In genomic region chr3:122030381-122031122, GRCh38 we compare ENCODE assay signal across 9 cellular contexts. TPM values are rescaled to one million over a fixed set of nuclear protein-coding genes. Genes with fewer than 3 reads are reported as not detected.
DNase-seq lines count a peak whose midpoint lies in the region; ATAC-seq and TF ChIP-seq lines count a peak whose summit lies in the region.
"Had no signal": no experiment of that assay in that cellular context is flagged by ENCODE, and none has a peak within 500 bp of the region (broad histone marks: within the 10 kb centered on the region; RNA-seq: fewer than 3 reads in every experiment).

No MANE protein-coding gene starts in this region.

- ATAC-seq in GM19025 (IDR thresholded peaks at IDR 0.05; ENCODE audit: low read depth, unreplicated experiment) (peak; percentile 54), HG03108 (IDR thresholded peaks at IDR 0.05; ENCODE audit: unreplicated experiment) (peak; percentile 59), upper lobe of left lung (ENCODE audit: low FRiP score in 2 of 2) (no peak)

- peaks cover 5% of the 10 kb centered on the region for H3K9me3 Mint-ChIP-seq in activated naive CD8-positive, alpha-beta T cell treated with anti-CD3 and anti-CD28 coated beads for 36 hours

- no peak for TF ChIP-seq EP300 in upper lobe of left lung (IDR thresholded peaks at IDR 0.05)

- no peak overlapping the region for H3K27ac ChIP-seq in upper lobe of left lung
- no peak overlapping the region for H3K27ac ChIP-seq in coronary artery
- H3K27ac ChIP-seq: VCaP had no signal

- H3K27me3 ChIP-seq in upper lobe of left lung, result no peaks in the 10 kb centered on the region

- DNase-seq in AG20443 (ENCODE audit: low spot score) (peak; percentile 41), NCI-H1930 (lab: John Stamatoyannopoulos, UW) (no peak), upper lobe of left lung (no peak), DMS79 (lab: John Stamatoyannopoulos, UW) (no peak), coronary artery (ENCODE audit: low spot score) (no peak)
- peak; percentile 9 for DNase-seq in activated naive CD8-positive, alpha-beta T cell treated with anti-CD3 and anti-CD28 coated beads for 36 hours

- peak overlapping the region; percentile 76 for H3K27ac Mint-ChIP-seq in activated naive CD8-positive, alpha-beta T cell treated with anti-CD3 and anti-CD28 coated beads for 36 hours

- H3K4me1 Mint-ChIP-seq in activated naive CD8-positive, alpha-beta T cell treated with anti-CD3 and anti-CD28 coated beads for 36 hours, result peaks cover 15% of the 10 kb centered on the region

- no peaks in the 10 kb centered on the region for H3K36me3 ChIP-seq in upper lobe of left lung

- H3K36me3 Mint-ChIP-seq in activated naive CD8-positive, alpha-beta T cell treated with anti-CD3 and anti-CD28 coated beads for 36 hours, result no peaks in the 10 kb centered on the region

- H3K4me3 ChIP-seq in upper lobe of left lung, result no peak overlapping the region
- H3K4me3 ChIP-seq in coronary artery, result no peak overlapping the region

- TF ChIP-seq POLR2A in upper lobe of left lung (IDR thresholded peaks at IDR 0.05), result no peak

- WGBS in upper lobe of left lung, 2 donors, result 80 to 88% methylated on average over 3 of the region's 3 CpGs

- no peaks in the 10 kb centered on the region for H3K4me1 ChIP-seq in upper lobe of left lung

- TF ChIP-seq CTCF in upper lobe of left lung (IDR thresholded peaks at IDR 0.05) (no peak), coronary artery (IDR thresholded peaks at IDR 0.05) (no peak)

- H3K9me3 ChIP-seq in upper lobe of left lung, result no peaks in the 10 kb centered on the region

- no peak overlapping the region for H3K4me3 Mint-ChIP-seq in activated naive CD8-positive, alpha-beta T cell treated with anti-CD3 and anti-CD28 coated beads for 36 hours

- H3K27me3 Mint-ChIP-seq in activated naive CD8-positive, alpha-beta T cell treated with anti-CD3 and anti-CD28 coated beads for 36 hours, result peaks cover 4% of the 10 kb centered on the region

RNA-seq across cellular contexts. Expression of gene ILDR1, which starts 8.5 kb away (rescaled TPM):
- not detected for total RNA-seq in activated naive CD8-positive, alpha-beta T cell treated with anti-CD3 and anti-CD28 coated beads for 36 hours
- total RNA-seq in upper lobe of left lung, result 1 to 10 TPM; 1.0 to 7.8 (median 6.4) TPM

RNA-seq across cellular contexts. Expression of gene CD86, which starts 24.6 kb away (rescaled TPM):
- total RNA-seq in activated naive CD8-positive, alpha-beta T cell treated with anti-CD3 and anti-CD28 coated beads for 36 hours, result under 1 TPM; 0.08 to 0.12 TPM
- total RNA-seq in upper lobe of left lung, result 10 to 100 TPM in 5 of 6 donors, 1 to 10 TPM in 1; 4.2 to 27.8 (median 14.4) TPM

Comparison
In these comparisons a context has a peak if more than half of its experiments do, and no peak if none do; other contexts are left out.
1. DNase-seq: peak in AG20443 (single experiment) and activated naive CD8-positive, alpha-beta T cell treated with anti-CD3 and anti-CD28 coated beads for 36 hours (single experiment); none in NCI-H1930 (0 of 2), upper lobe of left lung (0 of 2), DMS79 (single experiment) and coronary artery (single experiment).
2. ATAC-seq: peak in GM19025 (single experiment) and HG03108 (single experiment); none in upper lobe of left lung (0 of 2).
3. RNA of gene CD86, which starts 24.6 kb away (total RNA-seq): 4.2 to 27.8 TPM in upper lobe of left lung; 0.08 to 0.12 TPM in activated naive CD8-positive, alpha-beta T cell treated with anti-CD3 and anti-CD28 coated beads for 36 hours; every median in the first group is over 4 times any median in the second.